Comparison of ENCODE assay signal across 8 cellular contexts in the genomic region with DNA sequence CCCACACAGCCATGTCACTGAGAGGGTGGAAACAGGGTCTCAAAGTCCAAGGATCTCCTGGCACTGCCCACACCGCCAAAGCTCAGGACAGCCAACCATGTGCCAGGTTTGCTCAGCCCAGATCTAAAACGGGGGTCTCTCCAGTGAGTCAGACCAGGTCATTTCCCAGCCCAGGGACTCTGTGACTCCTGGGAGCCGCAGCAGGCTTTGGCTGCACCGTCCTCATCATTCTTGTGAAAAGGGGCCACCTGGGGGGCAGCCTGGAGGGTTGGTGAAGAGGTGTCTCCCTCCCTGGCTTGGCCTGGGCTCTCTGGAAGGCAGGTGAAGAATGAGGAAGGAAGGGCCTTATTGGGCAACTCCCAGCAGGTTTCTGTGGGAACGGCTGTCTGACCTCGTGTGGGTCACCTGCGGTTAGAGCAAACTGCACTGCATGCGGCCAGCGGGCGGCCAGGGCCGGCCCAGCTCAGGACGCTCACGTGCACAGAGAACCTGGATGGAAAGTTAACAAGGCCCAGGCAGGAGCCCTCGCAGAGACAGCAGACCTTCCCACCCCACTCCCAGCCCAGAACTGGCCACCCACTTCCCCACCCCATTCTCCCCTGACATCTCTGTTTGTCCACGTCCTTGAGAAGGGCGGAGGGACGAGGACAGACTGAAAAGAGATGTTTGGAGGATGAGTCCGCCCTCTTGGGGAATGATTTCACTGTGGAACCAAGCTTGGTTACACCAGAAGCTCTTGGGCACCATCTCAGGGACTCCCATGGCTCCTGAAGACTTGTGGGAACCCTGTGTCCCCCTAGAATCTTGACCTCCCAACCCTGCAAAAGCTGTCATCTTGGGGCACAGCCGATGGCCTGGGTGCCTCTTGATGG. TPM values are rescaled to one million over a fixed set of nuclear protein-coding genes. Genes with fewer than 3 reads are reported as not detected.
A peak's percentile ranks its signal among the peaks of the same experiment; 100 is the strongest.
DNase-seq lines count a peak whose midpoint lies in the region; ATAC-seq and TF ChIP-seq lines count a peak whose summit lies in the region.
"Had no signal": no experiment of that assay in that cellular context is flagged by ENCODE, and none has a peak within 500 bp of the region (broad histone marks: within the 10 kb centered on the region; RNA-seq: fewer than 3 reads in every experiment).

No MANE protein-coding gene starts in this region.

- no peaks in the 10 kb centered on the region for H3K79me2 ChIP-seq in MM.1S (ENCODE audit: low read length)

- no peak overlapping the region for H3K9ac ChIP-seq in MM.1S (ENCODE audit: low read length)

- peak; percentile 67 to 90 for ATAC-seq in upper lobe of left lung (ENCODE audit: low FRiP score in 2 of 2)
- no peak for ATAC-seq in HG03025 (IDR thresholded peaks at IDR 0.05; ENCODE audit: low FRiP score, unreplicated experiment)

- peaks cover 15% of the 10 kb centered on the region for H3K4me1 ChIP-seq in MM.1S (ENCODE audit: low read length)
- peaks cover 25 to 38% (median 35%) of the 10 kb centered on the region in 4 donors for H3K4me1 ChIP-seq in upper lobe of left lung

- H3K27me3 ChIP-seq in MM.1S (replicated peaks; ENCODE audit: insufficient read depth, low read length) (no peaks in the 10 kb centered on the region), layer of hippocampus (ENCODE audit: control insufficient read depth, insufficient read depth, low read length) (no peaks in the 10 kb centered on the region), upper lobe of left lung (no peaks in the 10 kb centered on the region)

- 60 to 64% methylated on average over 6 to 14 of the region's 19 CpGs for WGBS in upper lobe of left lung, 2 donors

- no peaks in the 10 kb centered on the region for H3K9me2 ChIP-seq in MM.1S (replicated peaks; ENCODE audit: insufficient read depth, low read length)

- H3F3A ChIP-seq in MM.1S (ENCODE audit: insufficient read depth, low read length), result no peaks in the 10 kb centered on the region

- TF ChIP-seq CTCF in MM.1S (IDR thresholded peaks at IDR 0.05; ENCODE audit: low read length), result no peak
- TF ChIP-seq CTCF in upper lobe of left lung (IDR thresholded peaks at IDR 0.05), result no peak

- H3K27ac ChIP-seq in MM.1S (ENCODE audit: low read length) (no peak overlapping the region), layer of hippocampus (ENCODE audit: low read depth, low read length) (peak overlapping the region; percentile 2), upper lobe of left lung (peak overlapping the region; percentile 80 to 87 (median 84))

- H3K4me2 ChIP-seq in MM.1S (ENCODE audit: low read depth, low read length), result peak overlapping the region; percentile 33

- H2AFZ ChIP-seq in MM.1S (ENCODE audit: low read length), result peak overlapping the region; percentile 8; the same call in 1 of the 2 replicates

- no peaks in the 10 kb centered on the region for H3K9me3 ChIP-seq in MM.1S (replicated peaks; ENCODE audit: insufficient read depth, low read length)
- H3K9me3 ChIP-seq in upper lobe of left lung, result no peaks in the 10 kb centered on the region

- H3K4me3 ChIP-seq in MM.1S (ENCODE audit: low read length), result no peak overlapping the region
- H3K4me3 ChIP-seq in upper lobe of left lung, result no peak overlapping the region

- peak in 1 of 4 donors; percentile 27 for TF ChIP-seq POLR2A in upper lobe of left lung (IDR thresholded peaks at IDR 0.05)

- H4K20me1 ChIP-seq in MM.1S (ENCODE audit: insufficient read depth, low read length), result no peaks in the 10 kb centered on the region

- DNase-seq in MM.1S (peak; percentile 44), amniotic epithelial cell (ENCODE audit: low read depth) (peak; percentile 73), upper lobe of left lung (peak; percentile 91 to 95), SW 1271 (lab: John Stamatoyannopoulos, UW) (no peak), DMS153 (lab: John Stamatoyannopoulos, UW) (no peak)
- DNase-seq: SHP77 treated with DMSO at 0.1 percent for 48 hours had no signal

- H3K36me3 ChIP-seq in MM.1S (replicated peaks; ENCODE audit: insufficient read depth, low read length), result no peaks in the 10 kb centered on the region
- H3K36me3 ChIP-seq in upper lobe of left lung, result no peaks in the 10 kb centered on the region

- TF ChIP-seq EP300 in upper lobe of left lung (IDR thresholded peaks at IDR 0.05), result peak in 2 of 4 donors; percentile 30 to 63

RNA-seq across cellular contexts. Expression of gene LITAF, which starts 25.6 kb away (rescaled TPM):
- total RNA-seq in upper lobe of left lung, result 100 to 1,000 TPM in 4 of 6 donors, 10 to 100 TPM in 2; 65.8 to 281 (median 113) TPM

RNA-seq across cellular contexts. Expression of gene SNN, which starts 55.9 kb away (rescaled TPM):
- 10 to 100 TPM; 14.7 to 29.8 (median 26.1) TPM for total RNA-seq in upper lobe of left lung

Comparison
In these comparisons a context has a peak if more than half of its experiments do, and no peak if none do; other contexts are left out.
1. DNase-seq: peak in MM.1S (single experiment), amniotic epithelial cell (single experiment) and upper lobe of left lung (2 of 2); none in SW 1271 (0 of 2) and DMS153 (single experiment).